ENCODE assay signal across 9 cellular contexts in the genomic region with DNA sequence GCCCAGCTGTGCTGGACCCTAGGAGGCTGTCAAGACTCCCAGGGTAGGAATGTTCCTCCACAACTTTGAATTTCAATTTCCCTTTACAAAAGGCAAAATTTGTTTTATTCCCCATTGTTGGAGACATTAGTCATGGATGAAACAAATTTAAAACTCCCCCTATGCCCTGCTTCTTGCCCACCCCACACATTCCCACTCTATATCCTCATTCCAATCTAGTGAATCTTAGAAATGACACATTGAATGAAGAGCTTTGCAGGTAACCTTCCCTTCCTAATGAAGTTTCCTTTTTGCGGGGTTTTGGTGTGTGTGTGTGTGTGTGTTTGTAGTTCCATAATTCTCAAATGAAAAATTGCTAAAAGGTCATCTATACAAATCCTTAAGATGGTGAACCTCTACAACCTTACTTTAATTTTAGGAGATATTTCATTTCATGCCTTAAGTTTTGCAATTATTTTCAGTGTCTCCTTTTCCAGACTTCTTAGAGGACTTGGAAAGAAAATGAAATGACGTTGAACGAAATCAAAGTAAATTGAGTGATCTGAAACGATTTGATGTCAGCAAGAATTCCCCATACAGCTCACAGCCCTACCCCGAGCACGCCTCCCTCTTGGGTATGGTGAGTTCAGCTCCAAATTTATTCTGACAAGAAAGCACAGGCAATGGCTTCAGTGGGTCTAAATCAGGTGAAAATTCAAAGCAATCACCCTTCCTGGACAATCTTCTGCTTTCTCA.
DNase-seq lines count a peak whose midpoint lies in the region; ATAC-seq and TF ChIP-seq lines count a peak whose summit lies in the region.
"Had no signal": no experiment of that assay in that cellular context is flagged by ENCODE, and none has a peak within 500 bp of the region (broad histone marks: within the 10 kb centered on the region; RNA-seq: fewer than 3 reads in every experiment).

No MANE protein-coding gene starts in this region.

- H3K4me1 ChIP-seq in SJSA1 (replicated peaks) (peaks cover 51% of the 10 kb centered on the region), fibroblast of lung (ENCODE audit: control insufficient read depth, extremely low read depth, insufficient read depth, low read length) (peaks cover 22% of the 10 kb centered on the region), rectal smooth muscle tissue (ENCODE audit: control insufficient read depth, insufficient read depth, low read length) (peaks cover 44% of the 10 kb centered on the region)

- peak overlapping the region; percentile 91 for H3K4me2 ChIP-seq in fibroblast of lung (ENCODE audit: extremely low read depth, insufficient read depth, low read length)

- ATAC-seq in HG03139 (IDR thresholded peaks at IDR 0.05; ENCODE audit: unreplicated experiment): no peak
- ATAC-seq in GM19035 (IDR thresholded peaks at IDR 0.05; ENCODE audit: unreplicated experiment): no peak
- no peak for ATAC-seq in HG02763 (IDR thresholded peaks at IDR 0.05; ENCODE audit: unreplicated experiment)

- no peak for TF ChIP-seq CTCF in GM06990 (IDR thresholded peaks at IDR 0.05; ENCODE audit: insufficient read depth, low read length, poor library complexity, severe bottlenecking)
- TF ChIP-seq CTCF in fibroblast of lung (conservative IDR thresholded peaks at IDR 0.05 in 1 of 2, IDR thresholded peaks at IDR 0.05 in 1 of 2; ENCODE audit: low read depth in 1 of 2, low read length in 2 of 2): no peak

- H3K9ac ChIP-seq in fibroblast of lung (ENCODE audit: insufficient read depth, low read length) (peak overlapping the region; percentile 89), rectal smooth muscle tissue (ENCODE audit: low read length) (peak overlapping the region; percentile 0)

- H3K4me3 ChIP-seq in GM06990 (replicated peaks; ENCODE audit: low read depth, low read length): peak overlapping the region; percentile 62
- H3K4me3 ChIP-seq in SJSA1: peak overlapping the region; percentile 48; the same call in 1 of the 2 replicates
- peak overlapping the region; percentile 35 to 64 (median 60) for H3K4me3 ChIP-seq in fibroblast of lung (replicated peaks in 1 of 4; ENCODE audit: control extremely low read depth in 1 of 4, insufficient read depth in 1 of 4, low read depth in 3 of 4, low read length in 4 of 4)
- H3K4me3 ChIP-seq in rectal smooth muscle tissue (ENCODE audit: low read length): peak overlapping the region; percentile 72

- H2AFZ ChIP-seq in fibroblast of lung (ENCODE audit: low read length): peak overlapping the region; percentile 37

- H4K20me1 ChIP-seq in fibroblast of lung (ENCODE audit: control insufficient read depth, extremely low read depth, insufficient read depth, low read length): no peaks in the 10 kb centered on the region

- H3K9me3 ChIP-seq in SJSA1 (replicated peaks) (no peaks in the 10 kb centered on the region), fibroblast of lung (ENCODE audit: control insufficient read depth, insufficient read depth, low read depth, low read length) (no peaks in the 10 kb centered on the region)

- DNase-seq in GM06990 (ENCODE audit: extremely low read depth, insufficient read length): no peak
- DNase-seq in SJSA1 (ENCODE audit: low read depth in 1 of 2, low spot score in 2 of 2): peak in 1 of 2 experiments; percentile 66
- DNase-seq in fibroblast of lung (ENCODE audit: low read depth in 2 of 2): peak; percentile 55 to 62
- no peak for DNase-seq in islet precursor cell
- DNase-seq: effector CD8-positive, alpha-beta T cell had no signal

- H3K36me3 ChIP-seq in GM06990 (ENCODE audit: control insufficient read depth, insufficient read depth, low read length) (no peaks in the 10 kb centered on the region), SJSA1 (no peaks in the 10 kb centered on the region), fibroblast of lung (ENCODE audit: control insufficient read depth, insufficient read depth, low read length) (no peaks in the 10 kb centered on the region), rectal smooth muscle tissue (ENCODE audit: control insufficient read depth, insufficient read depth, low read length) (no peaks in the 10 kb centered on the region)

- H3K27me3 ChIP-seq in GM06990 (replicated peaks; ENCODE audit: control insufficient read depth, insufficient read depth, low read length): no peaks in the 10 kb centered on the region
- H3K27me3 ChIP-seq in SJSA1 (replicated peaks): no peaks in the 10 kb centered on the region
- no peaks in the 10 kb centered on the region for H3K27me3 ChIP-seq in fibroblast of lung (ENCODE audit: control insufficient read depth, insufficient read depth, low read length)
- no peaks in the 10 kb centered on the region for H3K27me3 ChIP-seq in rectal smooth muscle tissue (ENCODE audit: control insufficient read depth, insufficient read depth, low read length)

- H3K27ac ChIP-seq in SJSA1: peak overlapping the region; percentile 95
- peak overlapping the region; percentile 96 for H3K27ac ChIP-seq in fibroblast of lung (ENCODE audit: insufficient read depth, low read length)
- peak overlapping the region; percentile 99 for H3K27ac ChIP-seq in rectal smooth muscle tissue (ENCODE audit: low read depth, low read length)

- no peaks in the 10 kb centered on the region for H3K79me2 ChIP-seq in fibroblast of lung (ENCODE audit: control insufficient read depth, insufficient read depth, low read length)

Comparison
In these comparisons a context has a peak if more than half of its experiments do, and no peak if none do; other contexts are left out.
1. DNase-seq: peak in fibroblast of lung (2 of 2); none in GM06990 (single experiment) and islet precursor cell (single experiment).
2. Peak in every context shown above with its lines, with median percentiles within 50 percentile points of each other: H3K4me3 ChIP-seq and H3K27ac ChIP-seq.